ENCODE assay signal across 12 cellular contexts in the genomic region with DNA sequence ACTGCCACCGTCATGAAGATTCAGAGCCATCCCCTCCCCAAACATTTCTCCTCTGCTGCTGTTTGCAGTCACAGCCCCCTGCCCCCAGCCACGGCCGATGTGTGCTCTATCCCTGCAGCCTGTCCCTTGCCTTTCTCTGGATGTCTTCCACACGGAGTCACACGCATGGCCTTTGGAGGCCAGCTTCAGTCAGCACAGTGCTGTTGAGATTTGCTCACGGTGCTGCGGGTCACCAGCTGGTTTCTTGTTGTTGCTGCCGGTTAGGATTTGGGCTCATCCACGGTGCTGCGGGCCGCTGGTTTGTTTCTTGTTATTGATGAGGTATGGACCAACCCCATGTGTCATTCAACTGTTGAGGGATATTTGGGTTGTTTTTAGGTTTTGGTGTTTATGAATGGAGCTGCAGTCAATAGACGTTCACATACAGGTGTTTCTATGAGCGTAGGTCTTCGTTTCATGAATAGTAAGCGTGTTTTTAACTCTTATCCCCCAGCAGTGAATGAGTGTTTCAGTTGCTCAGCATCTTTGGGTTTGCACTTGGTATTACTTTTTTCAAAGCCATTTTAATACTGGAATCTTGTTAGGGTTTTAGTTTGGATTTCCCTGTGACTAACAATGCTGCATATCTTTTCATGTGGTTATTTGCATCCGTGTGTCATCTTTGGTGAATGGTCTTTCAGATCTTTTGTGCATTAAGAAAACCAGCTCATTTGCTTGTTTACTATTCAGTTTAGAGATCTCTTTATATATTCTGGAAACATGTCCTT. TPM values are rescaled to one million over a fixed set of nuclear protein-coding genes. Genes with fewer than 3 reads are reported as not detected.
A peak's percentile ranks its signal among the peaks of the same experiment; 100 is the strongest.
DNase-seq lines count a peak whose midpoint lies in the region; ATAC-seq and TF ChIP-seq lines count a peak whose summit lies in the region.
"Had no signal": no experiment of that assay in that cellular context is flagged by ENCODE, and none has a peak within 500 bp of the region (broad histone marks: within the 10 kb centered on the region; RNA-seq: fewer than 3 reads in every experiment).

No MANE protein-coding gene starts in this region.

- peak overlapping the region; percentile 97 for H3K27ac Mint-ChIP-seq in activated CD8-positive, alpha-beta T cell treated with anti-CD3 and anti-CD28 coated beads, Interleukin-2, amount 10 ng/mL, durations not matched to agents 7 days and 5 days

- peak; percentile 14 for ATAC-seq in activated CD8-positive, alpha-beta T cell treated with anti-CD3 and anti-CD28 coated beads, Interleukin-2, amount 10 ng/mL, durations not matched to agents 7 days and 5 days
- ATAC-seq in aorta (ENCODE audit: low FRiP score) (no peak), HG02678 (IDR thresholded peaks at IDR 0.05; ENCODE audit: unreplicated experiment) (no peak), HG02970 (IDR thresholded peaks at IDR 0.05; ENCODE audit: low FRiP score, unreplicated experiment) (no peak)
- ATAC-seq: left colon had no signal

- H3K9me3 ChIP-seq in right atrium auricular region (peaks cover 0 to 6% of the 10 kb centered on the region in 2 donors), left ventricle myocardium inferior (replicated peaks) (peaks cover 37% of the 10 kb centered on the region), aorta (ENCODE audit: control insufficient read depth, low read length) (peaks cover 2% of the 10 kb centered on the region)

- peaks cover 0 to 3% of the 10 kb centered on the region in 2 donors for H3K27me3 ChIP-seq in right atrium auricular region
- H3K27me3 ChIP-seq in left ventricle myocardium inferior (ENCODE audit: low read depth), result peaks cover 18% of the 10 kb centered on the region
- no peaks in the 10 kb centered on the region for H3K27me3 ChIP-seq in aorta (ENCODE audit: control insufficient read depth in 1 of 2, insufficient read depth in 2 of 2, low read length in 1 of 2)

- no peak overlapping the region for H3K4me3 ChIP-seq in right atrium auricular region
- H3K4me3 ChIP-seq in left ventricle myocardium inferior, result no peak overlapping the region
- H3K4me3 ChIP-seq in fibroblast of the aortic adventitia (ENCODE audit: low read depth, low read length), result no peak overlapping the region
- no peak overlapping the region for H3K4me3 ChIP-seq in aorta (ENCODE audit: low read length in 2 of 2)

- no peaks in the 10 kb centered on the region for H3K36me3 ChIP-seq in right atrium auricular region
- H3K36me3 ChIP-seq in left ventricle myocardium inferior, result no peaks in the 10 kb centered on the region
- H3K36me3 ChIP-seq in aorta (ENCODE audit: control insufficient read depth in 1 of 2, insufficient read depth in 2 of 2, low read length in 1 of 2), result no peaks in the 10 kb centered on the region

- peaks cover 74% of the 10 kb centered on the region for H3K36me3 Mint-ChIP-seq in activated CD8-positive, alpha-beta T cell treated with anti-CD3 and anti-CD28 coated beads, Interleukin-2, amount 10 ng/mL, durations not matched to agents 7 days and 5 days (ENCODE audit: low read depth)

- POLR2A ChIA-PET in activated CD8-positive, alpha-beta T cell treated with anti-CD3 and anti-CD28 coated beads, Interleukin-2, amount 10 ng/mL, durations not matched to agents 7 days and 5 days (lab: Charles Lee), result interaction anchor here (0.8 to 3.1 kb wide), 10 partner anchors 10 to 160 kb away, joined by 3 to 29 read pairs (median 4); partner anchors contain the start of genes AHRR and PDCD6

- H3K4me1 Mint-ChIP-seq in activated CD8-positive, alpha-beta T cell treated with anti-CD3 and anti-CD28 coated beads, Interleukin-2, amount 10 ng/mL, durations not matched to agents 7 days and 5 days (ENCODE audit: low read depth), result peaks cover 87% of the 10 kb centered on the region

- no peaks in the 10 kb centered on the region for H3K27me3 Mint-ChIP-seq in activated CD8-positive, alpha-beta T cell treated with anti-CD3 and anti-CD28 coated beads, Interleukin-2, amount 10 ng/mL, durations not matched to agents 7 days and 5 days (ENCODE audit: low read depth)

- TF ChIP-seq CTCF in right atrium auricular region (IDR thresholded peaks at IDR 0.05) (no peak), left ventricle myocardium inferior (IDR thresholded peaks at IDR 0.05; ENCODE audit: borderline replicate concordance) (no peak), fibroblast of the aortic adventitia (IDR thresholded peaks at IDR 0.05; ENCODE audit: insufficient read depth, low read length) (no peak)

- CTCF ChIA-PET in activated CD8-positive, alpha-beta T cell treated with anti-CD3 and anti-CD28 coated beads, Interleukin-2, amount 10 ng/mL, durations not matched to agents 7 days and 5 days (lab: Charles Lee), result interaction anchor here (0.9 to 3.1 kb wide), 11 partner anchors 11 to 63 kb away, joined by 3 to 8 read pairs (median 4); partner anchors contain the start of gene AHRR

- peak overlapping the region; percentile 52 for H3K4me3 Mint-ChIP-seq in activated CD8-positive, alpha-beta T cell treated with anti-CD3 and anti-CD28 coated beads, Interleukin-2, amount 10 ng/mL, durations not matched to agents 7 days and 5 days

- 88 to 90% methylated on average over 16 of the region's 16 CpGs for WGBS in aorta, 2 donors

- intact Hi-C loops in left ventricle myocardium inferior (cut with micrococcal nuclease) (no loop called here), aorta (cut with DNase I) (no loop called here)

- DNase-seq in right atrium auricular region (ENCODE audit: low spot score) (peak; percentile 28), left ventricle myocardium inferior (no peak), fibroblast of the aortic adventitia (ENCODE audit: low read depth) (peak; percentile 62), aorta (peak; percentile 6 to 59), nucleus accumbens (lab: John Stamatoyannopoulos, UW) (no peak)
- peak; percentile 26 for DNase-seq in activated CD8-positive, alpha-beta T cell treated with anti-CD3 and anti-CD28 coated beads, Interleukin-2, amount 10 ng/mL, durations not matched to agents 7 days and 5 days
- DNase-seq: NCI-H1694 treated with DMSO at 0.1 percent for 48 hours had no signal

- H3K27ac ChIP-seq in right atrium auricular region (no peak overlapping the region), left ventricle myocardium inferior (replicated peaks) (no peak overlapping the region), aorta (ENCODE audit: low read depth in 1 of 2, low read length in 2 of 2) (no peak overlapping the region)
- H3K27ac ChIP-seq: epithelial cell of prostate had no signal

- H3K9me3 Mint-ChIP-seq in activated CD8-positive, alpha-beta T cell treated with anti-CD3 and anti-CD28 coated beads, Interleukin-2, amount 10 ng/mL, durations not matched to agents 7 days and 5 days (ENCODE audit: insufficient read depth), result peaks cover 28% of the 10 kb centered on the region

- peaks cover 0 to 3% of the 10 kb centered on the region in 2 donors for H3K4me1 ChIP-seq in right atrium auricular region
- peaks cover 6% of the 10 kb centered on the region for H3K4me1 ChIP-seq in left ventricle myocardium inferior
- H3K4me1 ChIP-seq in aorta (ENCODE audit: control insufficient read depth in 1 of 2, insufficient read depth in 2 of 2, low read length in 2 of 2), result no peaks in the 10 kb centered on the region

RNA-seq across cellular contexts. Expression of gene AHRR, which starts 57.6 kb away (rescaled TPM):
- total RNA-seq in right atrium auricular region (under 1 TPM; 0.12 to 0.30 TPM), left ventricle myocardium inferior (1.4 TPM), fibroblast of the aortic adventitia (ENCODE audit: low replicate concordance) (8.8 and 31.9 TPM in 2 replicates), aorta (1 to 10 TPM; 1.9 to 3.8 TPM)
- total RNA-seq in activated CD8-positive, alpha-beta T cell treated with anti-CD3 and anti-CD28 coated beads, Interleukin-2, amount 10 ng/mL, durations not matched to agents 7 days and 5 days, result 10 to 100 TPM; 56.1 to 57.2 TPM
- 1 to 10 TPM in 1 of 2 donors, under 1 TPM in 1; 0.13 to 1.6 TPM for polyA plus RNA-seq in aorta
- polyA plus RNA-seq: CD8-positive, alpha-beta memory T cell had no signal

Comparison
In these comparisons a context has a peak if more than half of its experiments do, and no peak if none do; other contexts are left out.
1. DNase-seq: peak in right atrium auricular region (single experiment), activated CD8-positive, alpha-beta T cell treated with anti-CD3 and anti-CD28 coated beads, Interleukin-2, amount 10 ng/mL, durations not matched to agents 7 days and 5 days (single experiment), fibroblast of the aortic adventitia (single experiment) and aorta (2 of 2); none in left ventricle myocardium inferior (single experiment) and nucleus accumbens (0 of 56).